In the genomic region with DNA sequence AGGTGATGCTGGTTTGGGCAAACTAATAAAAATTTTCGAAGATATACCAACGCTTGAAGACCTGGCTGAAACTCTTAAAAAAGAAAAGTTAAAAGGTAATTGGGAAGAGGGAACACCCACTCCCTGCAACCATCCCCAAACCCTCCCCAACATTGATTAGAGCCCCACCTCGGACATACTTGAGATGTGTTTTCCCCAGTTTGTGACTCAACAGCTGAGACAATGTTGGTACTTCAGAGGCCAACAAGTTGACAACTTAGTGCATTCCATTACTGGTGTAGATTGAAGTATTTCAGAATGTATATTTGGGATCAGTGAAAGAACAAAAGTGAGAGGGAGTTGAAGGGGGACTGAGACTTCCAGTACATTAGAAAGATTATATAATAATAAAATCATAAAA, we compare ENCODE assay signal across 10 cellular contexts. TPM values are rescaled to one million over a fixed set of nuclear protein-coding genes. Genes with fewer than 3 reads are reported as not detected.
DNase-seq lines count a peak whose midpoint lies in the region; ATAC-seq and TF ChIP-seq lines count a peak whose summit lies in the region.
"Had no signal": no experiment of that assay in that cellular context is flagged by ENCODE, and none has a peak within 500 bp of the region (broad histone marks: within the 10 kb centered on the region; RNA-seq: fewer than 3 reads in every experiment).

No MANE protein-coding gene starts in this region.

- peaks cover 27% of the 10 kb centered on the region for H3K36me3 ChIP-seq in CD8-positive, alpha-beta T cell (ENCODE audit: insufficient read depth, low read length)
- H3K36me3 ChIP-seq in IMR-90 (ENCODE audit: control insufficient read depth, insufficient read depth, low read length) (peaks cover 26% of the 10 kb centered on the region), adipocyte (ENCODE audit: control insufficient read depth, insufficient read depth, low read length, severe bottlenecking) (peaks cover 46% of the 10 kb centered on the region)

- intact Hi-C loops in CD8-positive, alpha-beta T cell (cut with DNase I, micrococcal nuclease), result loop anchor here (2.0 to 10.0 kb wide), 2 partner anchors 14 to 1880 kb away; partner anchors contain the start of gene ETV3 (in 1 of the 2)
- intact Hi-C loops in IMR-90 (cut with micrococcal nuclease) (loop anchor here (5.0 kb wide), 1 partner anchor 37 kb away; no protein-coding TSS in a partner anchor), sciatic nerve (cut with DNase I) (no loop called here)

- H2BK120ac ChIP-seq in IMR-90 (ENCODE audit: low read depth, low read length), result peak overlapping the region; percentile 35; the same call in 1 of the 2 replicates

- H3K56ac ChIP-seq in IMR-90 (ENCODE audit: extremely low read depth, insufficient read depth, low read length), result no peak overlapping the region

- H3K36me3 Mint-ChIP-seq in CD8-positive, alpha-beta T cell, result peaks cover 73% of the 10 kb centered on the region
- peaks cover 64% of the 10 kb centered on the region for H3K36me3 Mint-ChIP-seq in natural killer cell treated with Interleukin-12 subunit alpha and Interleukin-12 subunit beta and Interleukin-15 and Interleukin-18, amount 100 ng/mL, for 72 hours

- no peak for ATAC-seq in CD8-positive, alpha-beta T cell
- ATAC-seq in IMR-90 (ENCODE audit: low read depth), result no peak
- ATAC-seq in natural killer cell treated with Interleukin-12 subunit alpha and Interleukin-12 subunit beta and Interleukin-15 and Interleukin-18, amount 100 ng/mL, for 72 hours, result no peak
- ATAC-seq in sciatic nerve, result no peak

- no peak for TF ChIP-seq CTCF in CD8-positive, alpha-beta T cell (IDR thresholded peaks at IDR 0.05)
- no peak for TF ChIP-seq CTCF in IMR-90 (conservative IDR thresholded peaks at IDR 0.05; ENCODE audit: low read depth, low read length)

- H3K9ac ChIP-seq in IMR-90 (ENCODE audit: low read depth, low read length), result no peak overlapping the region
- peak overlapping the region; percentile 36 for H3K9ac ChIP-seq in adipocyte (ENCODE audit: low read length)

- no peaks in the 10 kb centered on the region for H3K9me3 Mint-ChIP-seq in CD8-positive, alpha-beta T cell
- H3K9me3 Mint-ChIP-seq in natural killer cell treated with Interleukin-12 subunit alpha and Interleukin-12 subunit beta and Interleukin-15 and Interleukin-18, amount 100 ng/mL, for 72 hours, result no peaks in the 10 kb centered on the region

- H3K27ac Mint-ChIP-seq in CD8-positive, alpha-beta T cell, result peak overlapping the region; percentile 93
- H3K27ac Mint-ChIP-seq in natural killer cell treated with Interleukin-12 subunit alpha and Interleukin-12 subunit beta and Interleukin-15 and Interleukin-18, amount 100 ng/mL, for 72 hours, result peak overlapping the region; percentile 99 to 100

- no peak overlapping the region for H3K18ac ChIP-seq in IMR-90 (ENCODE audit: low read depth, low read length)

- peak overlapping the region; percentile 86 for H3K4me3 Mint-ChIP-seq in CD8-positive, alpha-beta T cell
- peak overlapping the region; percentile 93 for H3K4me3 Mint-ChIP-seq in natural killer cell treated with Interleukin-12 subunit alpha and Interleukin-12 subunit beta and Interleukin-15 and Interleukin-18, amount 100 ng/mL, for 72 hours

- POLR2A ChIA-PET in CD8-positive, alpha-beta T cell (lab: Charles Lee), result no interaction called here
- POLR2A ChIA-PET in IMR-90 (lab: Charles Lee; ENCODE audit: unreplicated experiment), result no interaction called here

- DNase-seq in CD8-positive, alpha-beta T cell, result no peak
- no peak for DNase-seq in IMR-90
- no peak for DNase-seq in adipocyte (ENCODE audit: low read depth)
- DNase-seq in natural killer cell treated with Interleukin-12 subunit alpha and Interleukin-12 subunit beta and Interleukin-15 and Interleukin-18, amount 100 ng/mL, for 72 hours (ENCODE audit: low spot score), result no peak
- no peak for DNase-seq in DMS114 treated with DMSO at 0.1 percent for 48 hours (lab: John Stamatoyannopoulos, UW; ENCODE audit: unreplicated experiment)
- DNase-seq in SW480 (ENCODE audit: low spot score), result no peak
- DNase-seq in sciatic nerve (ENCODE audit: low spot score), result no peak
- no peak for DNase-seq in NOMO-1 (lab: John Stamatoyannopoulos, UW; ENCODE audit: unreplicated experiment in 2 of 2)
- DNase-seq: NCI-H1436 treated with DMSO at 0.1 percent for 48 hours had no signal

- peak overlapping the region in 1 of 2 experiments; percentile 36; a peak in 1 of 4 replicates for H4K8ac ChIP-seq in IMR-90 (ENCODE audit: low read depth in 2 of 2, low read length in 2 of 2)

- peaks cover 5% of the 10 kb centered on the region; the same call in 1 of the 2 replicates for H3K9me1 ChIP-seq in IMR-90 (ENCODE audit: insufficient read depth, low read length)

- H2AFZ ChIP-seq in IMR-90 (replicated peaks; ENCODE audit: low read length, poor library complexity), result no peak overlapping the region

- peak overlapping the region; percentile 34 for H2AK9ac ChIP-seq in IMR-90 (replicated peaks; ENCODE audit: low read depth, low read length, poor library complexity)

- H4K91ac ChIP-seq in IMR-90 (ENCODE audit: insufficient read depth, low read depth, low read length), result peak overlapping the region; percentile 5; the same call in 1 of the 2 replicates

- H2BK20ac ChIP-seq in IMR-90 (ENCODE audit: low read depth, low read length), result peak overlapping the region; percentile 43; the same call in 1 of the 2 replicates

- peak overlapping the region; percentile 56 for H2AK5ac ChIP-seq in IMR-90 (ENCODE audit: low read depth, low read length)

- no peak overlapping the region for H3K27ac ChIP-seq in CD8-positive, alpha-beta T cell (ENCODE audit: low read depth, low read length)
- no peak overlapping the region for H3K27ac ChIP-seq in IMR-90 (ENCODE audit: insufficient read depth, low read length)
- H3K27ac ChIP-seq: cardiac muscle cell had no signal

- no peak for TF ChIP-seq POLR2A in IMR-90 (IDR thresholded peaks at IDR 0.05; ENCODE audit: low read depth, low read length)

- CTCF ChIA-PET in CD8-positive, alpha-beta T cell (lab: Charles Lee), result interaction anchor here (1.5 kb wide), 1 partner anchor 16 kb away, joined by 5 read pairs; no protein-coding TSS in a partner anchor
- CTCF ChIA-PET in IMR-90 (lab: Yijun Ruan, JAX), result no interaction called here

- in situ Hi-C loops in IMR-90 (cut with MboI; ENCODE audit: low sequenced_read_pairs), result no loop called here

- no peak overlapping the region; the same call in 1 of the 2 replicates for H4K5ac ChIP-seq in IMR-90 (ENCODE audit: low read depth, low read length)

- H3K9me3 ChIP-seq in CD8-positive, alpha-beta T cell (ENCODE audit: low read length), result no peaks in the 10 kb centered on the region
- H3K9me3 ChIP-seq in IMR-90 (ENCODE audit: control insufficient read depth, insufficient read depth, low read length) (no peaks in the 10 kb centered on the region), adipocyte (ENCODE audit: control insufficient read depth, low read length) (no peaks in the 10 kb centered on the region)

- no peaks in the 10 kb centered on the region for H3K27me3 ChIP-seq in CD8-positive, alpha-beta T cell (ENCODE audit: insufficient read depth, low read length)
- H3K27me3 ChIP-seq in IMR-90 (ENCODE audit: control insufficient read depth, insufficient read depth, low read length) (no peaks in the 10 kb centered on the region), adipocyte (replicated peaks; ENCODE audit: control insufficient read depth, insufficient read depth, low read length) (no peaks in the 10 kb centered on the region)
- H3K27me3 ChIP-seq: cardiac muscle cell had no signal

- no TSS peak for BruUV-seq in IMR-90 (replicated peaks; lab: Mats Ljungman, UMichigan)

- H2BK5ac ChIP-seq in IMR-90 (ENCODE audit: low read depth, low read length, poor library complexity, severe bottlenecking), result peak overlapping the region; percentile 56

- H3K79me1 ChIP-seq in IMR-90 (ENCODE audit: low read depth in 1 of 2, low read length in 2 of 2), result peaks cover 3 to 31% of the 10 kb centered on the region in 2 experiments

- H2BK15ac ChIP-seq in IMR-90 (ENCODE audit: low read depth, low read length), result no peak overlapping the region

- H3K23ac ChIP-seq in IMR-90 (ENCODE audit: low read depth, low read length), result no peak overlapping the region

- H3K14ac ChIP-seq in IMR-90 (replicated peaks; ENCODE audit: low read depth, low read length), result no peak overlapping the region

- peaks cover 37% of the 10 kb centered on the region for H3K4me1 ChIP-seq in CD8-positive, alpha-beta T cell (ENCODE audit: insufficient read depth, low read length)
- H3K4me1 ChIP-seq in IMR-90 (ENCODE audit: control insufficient read depth, insufficient read depth, low read length), result peaks cover 5% of the 10 kb centered on the region; the same call in 1 of the 2 replicates
- peaks cover 58% of the 10 kb centered on the region for H3K4me1 ChIP-seq in adipocyte (ENCODE audit: control insufficient read depth, insufficient read depth, low read length)

- TF ChIP-seq RAD21 in IMR-90 (IDR thresholded peaks at IDR 0.05; ENCODE audit: low read length), result no peak

- no peak overlapping the region for H3K4me3 ChIP-seq in CD8-positive, alpha-beta T cell (ENCODE audit: low read depth, low read length)
- H3K4me3 ChIP-seq in IMR-90 (ENCODE audit: insufficient read depth, low read depth, low read length) (no peak overlapping the region), adipocyte (ENCODE audit: low read length) (peak overlapping the region; percentile 74)
- H3K4me3 ChIP-seq: cardiac muscle cell had no signal

- peak overlapping the region; percentile 51; the same call in 1 of the 2 replicates for H3K4ac ChIP-seq in IMR-90 (ENCODE audit: low read depth, low read length)

- H3K27me3 Mint-ChIP-seq in CD8-positive, alpha-beta T cell (ENCODE audit: low read depth), result no peaks in the 10 kb centered on the region
- no peaks in the 10 kb centered on the region for H3K27me3 Mint-ChIP-seq in natural killer cell treated with Interleukin-12 subunit alpha and Interleukin-12 subunit beta and Interleukin-15 and Interleukin-18, amount 100 ng/mL, for 72 hours

- no CpG with 5 or more reads among the region's 3 CpGs for WGBS in IMR-90 (ENCODE audit: extremely low coverage in 2 of 2, insufficient read length in 1 of 2), 2 experiments

- dilution Hi-C loops in IMR-90 (cut with HindIII; ENCODE audit: low sequenced_read_pairs, unreplicated experiment), result no loop called here

- H3K4me1 Mint-ChIP-seq in CD8-positive, alpha-beta T cell (ENCODE audit: low read depth), result peaks cover 71% of the 10 kb centered on the region
- peaks cover 67 to 70% of the 10 kb centered on the region in 2 donors for H3K4me1 Mint-ChIP-seq in natural killer cell treated with Interleukin-12 subunit alpha and Interleukin-12 subunit beta and Interleukin-15 and Interleukin-18, amount 100 ng/mL, for 72 hours (ENCODE audit: low read depth in 2 of 2)

- H3K4me2 ChIP-seq in IMR-90 (ENCODE audit: low read depth, low read length), result no peak overlapping the region

- H4K20me1 ChIP-seq in IMR-90 (ENCODE audit: insufficient read depth, low read length), result no peaks in the 10 kb centered on the region

RNA-seq across cellular contexts. Expression of gene IFI16, which starts 5.1 kb away (rescaled TPM):
- 10 to 100 TPM; 26.1 to 32.1 TPM for total RNA-seq in CD8-positive, alpha-beta T cell
- total RNA-seq in IMR-90 (2012; rRNA removed) (45.0 and 60.3 TPM in 2 replicates), sciatic nerve (160 TPM)
- polyA plus RNA-seq in IMR-90 (2012; rRNA removed), result 59.2 and 65.3 TPM in 2 replicates
- 10.3 and 12.7 TPM in 2 replicates for polyA plus RNA-seq in IMR-90 (2012; cell fraction: cytosol; rRNA removed)
- 4.0 and 42.3 TPM in 2 replicates for polyA plus RNA-seq in IMR-90 (2012; cell fraction: nucleus; rRNA removed; ENCODE audit: low replicate concordance)
- 100 to 1,000 TPM; 186 to 228 TPM for total RNA-seq in natural killer cell treated with Interleukin-12 subunit alpha and Interleukin-12 subunit beta and Interleukin-15 and Interleukin-18, amount 100 ng/mL, for 72 hours
